ENCODE assay signal across 13 cellular contexts in the genomic region with DNA sequence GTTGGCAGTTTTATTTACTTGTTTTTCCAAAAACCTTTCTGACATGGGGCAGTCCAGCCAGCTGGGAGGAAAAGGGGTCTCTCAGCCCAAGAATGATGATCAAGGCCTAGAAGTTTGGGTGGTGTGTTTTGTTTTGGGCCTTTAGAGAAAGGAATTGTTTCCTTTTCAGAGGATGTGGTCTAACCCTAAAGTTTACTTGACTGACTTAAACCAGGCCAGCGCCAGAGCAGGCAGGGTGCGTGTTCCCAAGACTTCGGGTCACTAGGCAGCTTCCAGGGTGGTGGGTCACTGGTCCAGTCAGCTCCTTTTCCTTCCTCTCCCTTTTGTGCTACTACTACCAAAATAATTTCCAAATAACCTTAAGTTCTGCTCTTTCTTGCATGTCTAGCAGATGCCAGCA. TPM values are rescaled to one million over a fixed set of nuclear protein-coding genes. Genes with fewer than 3 reads are reported as not detected.
A peak's percentile ranks its signal among the peaks of the same experiment; 100 is the strongest.
DNase-seq lines count a peak whose midpoint lies in the region; ATAC-seq and TF ChIP-seq lines count a peak whose summit lies in the region.
"Had no signal": no experiment of that assay in that cellular context is flagged by ENCODE, and none has a peak within 500 bp of the region (broad histone marks: within the 10 kb centered on the region; RNA-seq: fewer than 3 reads in every experiment).

No MANE protein-coding gene starts in this region.

- TF ChIP-seq CTCF in ascending aorta (IDR thresholded peaks at IDR 0.05) (no peak), right lobe of liver (IDR thresholded peaks at IDR 0.05) (no peak), thoracic aorta (IDR thresholded peaks at IDR 0.05) (no peak)

- H3K36me3 ChIP-seq in ascending aorta (no peaks in the 10 kb centered on the region), right lobe of liver (no peaks in the 10 kb centered on the region), thoracic aorta (no peaks in the 10 kb centered on the region)

- no peak for ATAC-seq in right lobe of liver
- no peak for ATAC-seq in thoracic aorta (ENCODE audit: insufficient number of reproducible peaks, low FRiP score, low read depth)
- ATAC-seq: Right ventricle myocardium inferior had no signal

- H3K4me1 ChIP-seq in ascending aorta, result peaks cover 8 to 51% of the 10 kb centered on the region in 2 donors
- H3K4me1 ChIP-seq in right lobe of liver, result peaks cover 0 to 72% (median 23%) of the 10 kb centered on the region in 4 donors
- peaks cover 39 to 75% of the 10 kb centered on the region in 2 donors for H3K4me1 ChIP-seq in thoracic aorta (ENCODE audit: control insufficient read depth in 1 of 2, low read depth in 2 of 2)

- H3K27me3 ChIP-seq in ascending aorta (no peaks in the 10 kb centered on the region), right lobe of liver (no peaks in the 10 kb centered on the region), thoracic aorta (replicated peaks; ENCODE audit: insufficient read depth) (no peaks in the 10 kb centered on the region)
- H3K27me3 ChIP-seq: MG63 had no signal

- H3K27ac Mint-ChIP-seq in T-helper 1 cell treated with Interleukin-12 subunit alpha and Interleukin-12 subunit beta and Interleukin-4 antibody, amounts not matched to agents 30 μg/mL and 1 μg/mL, for 36 hours, result peak overlapping the region; percentile 58
- H3K27ac Mint-ChIP-seq: activated B cell treated with CpG ODN at 0.5 μM for 24 hours had no signal

- 24% methylated on average over 3 of the region's 3 CpGs for WGBS in right lobe of liver (ENCODE audit: insufficient coverage, low coverage, low lambda C conversion rate, missing lambda C conversion rate)

- peaks cover 45% of the 10 kb centered on the region for H3K4me1 Mint-ChIP-seq in T-helper 1 cell treated with Interleukin-12 subunit alpha and Interleukin-12 subunit beta and Interleukin-4 antibody, amounts not matched to agents 30 μg/mL and 1 μg/mL, for 36 hours (ENCODE audit: low read depth)

- H3K27ac ChIP-seq in ascending aorta, result peak overlapping the region; percentile 80 to 87
- H3K27ac ChIP-seq in right lobe of liver, result peak overlapping the region; percentile 26 to 40 (median 34)
- H3K27ac ChIP-seq in thoracic aorta, result peak overlapping the region; percentile 49 to 80

- no peaks in the 10 kb centered on the region for H3K27me3 Mint-ChIP-seq in T-helper 1 cell treated with Interleukin-12 subunit alpha and Interleukin-12 subunit beta and Interleukin-4 antibody, amounts not matched to agents 30 μg/mL and 1 μg/mL, for 36 hours (ENCODE audit: low read depth)
- H3K27me3 Mint-ChIP-seq: activated B cell treated with CpG ODN at 0.5 μM for 24 hours had no signal

- peaks cover 3% of the 10 kb centered on the region for H3K36me3 Mint-ChIP-seq in T-helper 1 cell treated with Interleukin-12 subunit alpha and Interleukin-12 subunit beta and Interleukin-4 antibody, amounts not matched to agents 30 μg/mL and 1 μg/mL, for 36 hours (ENCODE audit: low read depth)

- intact Hi-C loops in ascending aorta (cut with DNase I) (loop anchor here (5.0 kb wide), 1 partner anchor 39 kb away; no protein-coding TSS in a partner anchor), right lobe of liver (cut with DNase I) (no loop called here)

- TF ChIP-seq POLR2A in right lobe of liver (IDR thresholded peaks at IDR 0.05), result no peak

- H3K4me3 Mint-ChIP-seq in T-helper 1 cell treated with Interleukin-12 subunit alpha and Interleukin-12 subunit beta and Interleukin-4 antibody, amounts not matched to agents 30 μg/mL and 1 μg/mL, for 36 hours, result peak overlapping the region; percentile 11
- H3K4me3 Mint-ChIP-seq: activated B cell treated with CpG ODN at 0.5 μM for 24 hours had no signal

- no peaks in the 10 kb centered on the region for H3K9me3 ChIP-seq in ascending aorta
- H3K9me3 ChIP-seq in right lobe of liver, result no peaks in the 10 kb centered on the region
- no peaks in the 10 kb centered on the region for H3K9me3 ChIP-seq in thoracic aorta
- H3K9me3 ChIP-seq: MG63 had no signal

- DNase-seq in T-helper 1 cell, result no peak
- no peak for DNase-seq in ascending aorta (ENCODE audit: low spot score in 2 of 2)
- DNase-seq in right lobe of liver, result no peak
- no peak for DNase-seq in thoracic aorta (ENCODE audit: low spot score)
- no peak for DNase-seq in activated CD8-positive, alpha-beta memory T cell treated with anti-CD3 and anti-CD28 coated beads, Interleukin-2, amount 50 U/mL, for 48 hours
- DNase-seq in kidney tubule cell (ENCODE audit: low spot score), result no peak
- no peak for DNase-seq in anterior cingulate cortex (lab: John Stamatoyannopoulos, UW)
- DNase-seq: activated B cell treated with CpG ODN at 0.5 μM for 24 hours, head of caudate nucleus, MG63, NCI-H446 treated with DMSO at 0.1 percent for 48 hours had no signal

- no peaks in the 10 kb centered on the region for H3K9me3 Mint-ChIP-seq in T-helper 1 cell treated with Interleukin-12 subunit alpha and Interleukin-12 subunit beta and Interleukin-4 antibody, amounts not matched to agents 30 μg/mL and 1 μg/mL, for 36 hours
- H3K9me3 Mint-ChIP-seq: activated B cell treated with CpG ODN at 0.5 μM for 24 hours had no signal

- H3K4me3 ChIP-seq in ascending aorta, result peak overlapping the region in 1 of 2 donors; percentile 20
- H3K4me3 ChIP-seq in right lobe of liver, result no peak overlapping the region
- H3K4me3 ChIP-seq in thoracic aorta, result no peak overlapping the region

RNA-seq across cellular contexts. Expression of gene FLNB, which starts 4.9 kb away (rescaled TPM):
- 144 TPM for total RNA-seq in ascending aorta
- 100 to 1,000 TPM in 2 of 6 experiments, 10 to 100 TPM in 4; 48.4 to 109 (median 97.8) TPM for total RNA-seq in right lobe of liver
- 100 to 1,000 TPM in 1 of 2 donors, 10 to 100 TPM in 1; 96.9 to 139 TPM for total RNA-seq in thoracic aorta
